ENCODE assay signal across 11 cellular contexts in genomic region chr18:22171839-22172582, GRCh38. TPM values are rescaled to one million over a fixed set of nuclear protein-coding genes. Genes with fewer than 3 reads are reported as not detected.
A peak's percentile ranks its signal among the peaks of the same experiment; 100 is the strongest.
DNase-seq lines count a peak whose midpoint lies in the region; ATAC-seq and TF ChIP-seq lines count a peak whose summit lies in the region.
"Had no signal": no experiment of that assay in that cellular context is flagged by ENCODE, and none has a peak within 500 bp of the region (broad histone marks: within the 10 kb centered on the region; RNA-seq: fewer than 3 reads in every experiment).

No MANE protein-coding gene starts in this region.

- DNase-seq in activated naive CD8-positive, alpha-beta T cell treated with anti-CD3 and anti-CD28 coated beads for 36 hours: no peak
- DNase-seq in fibroblast of pulmonary artery (ENCODE audit: low read depth) (peak; percentile 51), aorta (no peak), DMS79 treated with DMSO at 0.1 percent for 48 hours (lab: John Stamatoyannopoulos, UW) (no peak), GOT3 (lab: John Stamatoyannopoulos, UW) (no peak), osteocyte (ENCODE audit: extremely low spot score, unreplicated experiment) (no peak)
- DNase-seq: ACHN, NCI-H1436 had no signal

- H3K9me3 Mint-ChIP-seq in activated naive CD8-positive, alpha-beta T cell (ENCODE audit: low read depth): no peaks in the 10 kb centered on the region
- peaks cover 2% of the 10 kb centered on the region for H3K9me3 Mint-ChIP-seq in activated naive CD8-positive, alpha-beta T cell treated with anti-CD3 and anti-CD28 coated beads for 36 hours
- no peaks in the 10 kb centered on the region for H3K9me3 Mint-ChIP-seq in osteocyte (ENCODE audit: unreplicated experiment)
- H3K9me3 Mint-ChIP-seq: memory B cell had no signal

- peak overlapping the region; percentile 17 for H3K4me3 Mint-ChIP-seq in activated naive CD8-positive, alpha-beta T cell
- H3K4me3 Mint-ChIP-seq in activated naive CD8-positive, alpha-beta T cell treated with anti-CD3 and anti-CD28 coated beads for 36 hours: no peak overlapping the region
- H3K4me3 Mint-ChIP-seq in osteocyte (ENCODE audit: unreplicated experiment): no peak overlapping the region
- H3K4me3 Mint-ChIP-seq: memory B cell had no signal

- H3K9me3 ChIP-seq in muscle layer of duodenum (ENCODE audit: control insufficient read depth in 1 of 2, low read length in 2 of 2) (no peaks in the 10 kb centered on the region), aorta (ENCODE audit: control insufficient read depth, low read length) (no peaks in the 10 kb centered on the region)

- no peak for ATAC-seq in aorta (ENCODE audit: low FRiP score)

- no peaks in the 10 kb centered on the region for H3K36me3 Mint-ChIP-seq in activated naive CD8-positive, alpha-beta T cell
- H3K36me3 Mint-ChIP-seq in activated naive CD8-positive, alpha-beta T cell treated with anti-CD3 and anti-CD28 coated beads for 36 hours: no peaks in the 10 kb centered on the region
- peaks cover 4% of the 10 kb centered on the region for H3K36me3 Mint-ChIP-seq in osteocyte (ENCODE audit: unreplicated experiment)
- H3K36me3 Mint-ChIP-seq: memory B cell had no signal

- H3K27me3 ChIP-seq in muscle layer of duodenum (ENCODE audit: low read depth, low read length) (peaks cover 23% of the 10 kb centered on the region), aorta (ENCODE audit: control insufficient read depth in 1 of 2, insufficient read depth in 2 of 2, low read length in 1 of 2) (no peaks in the 10 kb centered on the region)

- H3K27ac Mint-ChIP-seq in activated naive CD8-positive, alpha-beta T cell: no peak overlapping the region
- H3K27ac Mint-ChIP-seq in activated naive CD8-positive, alpha-beta T cell treated with anti-CD3 and anti-CD28 coated beads for 36 hours: no peak overlapping the region
- H3K27ac Mint-ChIP-seq in osteocyte (ENCODE audit: unreplicated experiment): no peak overlapping the region
- H3K27ac Mint-ChIP-seq: memory B cell had no signal

- WGBS in aorta, 2 donors: 0 to 2% methylated on average over 42 to 81 of the region's 81 CpGs

- H3K4me1 Mint-ChIP-seq in activated naive CD8-positive, alpha-beta T cell (ENCODE audit: low read depth): peaks cover 23% of the 10 kb centered on the region
- peaks cover 15% of the 10 kb centered on the region for H3K4me1 Mint-ChIP-seq in activated naive CD8-positive, alpha-beta T cell treated with anti-CD3 and anti-CD28 coated beads for 36 hours
- peaks cover 33% of the 10 kb centered on the region for H3K4me1 Mint-ChIP-seq in osteocyte (ENCODE audit: unreplicated experiment)

- H3K27ac ChIP-seq in muscle layer of duodenum (ENCODE audit: low read length) (peak overlapping the region; percentile 55), aorta (ENCODE audit: low read depth in 1 of 2, low read length in 2 of 2) (peak overlapping the region; percentile 64 to 87)

- H3K36me3 ChIP-seq in muscle layer of duodenum (ENCODE audit: control insufficient read depth in 1 of 2, insufficient read depth in 2 of 2, low read length in 2 of 2) (no peaks in the 10 kb centered on the region), aorta (ENCODE audit: control insufficient read depth in 1 of 2, insufficient read depth in 2 of 2, low read length in 1 of 2) (peaks cover 7 to 9% of the 10 kb centered on the region in 2 donors)

- TF ChIP-seq CTCF in fibroblast of pulmonary artery (IDR thresholded peaks at IDR 0.05; ENCODE audit: low read length, missing control alignments) (no peak), osteocyte (IDR thresholded peaks at IDR 0.05) (no peak)

- H3K27me3 Mint-ChIP-seq in activated naive CD8-positive, alpha-beta T cell: peaks cover 41% of the 10 kb centered on the region
- H3K27me3 Mint-ChIP-seq in activated naive CD8-positive, alpha-beta T cell treated with anti-CD3 and anti-CD28 coated beads for 36 hours: peaks cover 83% of the 10 kb centered on the region
- H3K27me3 Mint-ChIP-seq in osteocyte (ENCODE audit: unreplicated experiment): peaks cover 64% of the 10 kb centered on the region

- intact Hi-C loops in aorta (cut with DNase I): loop anchor here (2.0 to 5.0 kb wide), 4 partner anchors 175 to 540 kb away; no protein-coding TSS in a partner anchor

- H3K4me1 ChIP-seq in muscle layer of duodenum (ENCODE audit: control insufficient read depth in 1 of 2, insufficient read depth in 2 of 2, low read length in 2 of 2): peaks cover 0 to 34% of the 10 kb centered on the region in 2 donors
- no peaks in the 10 kb centered on the region for H3K4me1 ChIP-seq in aorta (ENCODE audit: control insufficient read depth in 1 of 2, insufficient read depth in 2 of 2, low read length in 2 of 2)

- H3K4me3 ChIP-seq in fibroblast of pulmonary artery (replicated peaks; ENCODE audit: low read depth, low read length): peak overlapping the region; percentile 70
- peak overlapping the region; percentile 57 to 97 for H3K4me3 ChIP-seq in muscle layer of duodenum (ENCODE audit: low read depth in 1 of 2, low read length in 2 of 2)
- H3K4me3 ChIP-seq in aorta (ENCODE audit: low read length in 2 of 2): peak overlapping the region; percentile 45 to 85

RNA-seq across cellular contexts. Expression of gene GATA6, which starts 2.6 kb away (rescaled TPM):
- total RNA-seq in activated naive CD8-positive, alpha-beta T cell treated with anti-CD3 and anti-CD28 coated beads for 36 hours: not detected
- total RNA-seq in aorta (10 to 100 TPM; 28.7 to 41.5 TPM), osteocyte (1.9 and 2.4 TPM in 2 replicates)
- polyA plus RNA-seq in aorta: 10 to 100 TPM; 16.0 to 32.8 TPM
